8 cellular contexts compared by ENCODE assay signal in genomic region chr1:67735806-67736627, GRCh38. TPM values are rescaled to one million over a fixed set of nuclear protein-coding genes. Genes with fewer than 3 reads are reported as not detected.
DNase-seq lines count a peak whose midpoint lies in the region; ATAC-seq and TF ChIP-seq lines count a peak whose summit lies in the region.

No MANE protein-coding gene starts in this region.

- no peak overlapping the region for H3K27ac ChIP-seq in OCI-LY3 (ENCODE audit: low read length)
- H3K27ac ChIP-seq in prostate gland, result peak overlapping the region; percentile 33 to 37

- H3K4me3 ChIP-seq in BE2C (ENCODE audit: low read depth, low read length) (no peak overlapping the region; the same call in 1 of the 2 replicates), OCI-LY3 (ENCODE audit: low read length) (peak overlapping the region; percentile 51), prostate gland (no peak overlapping the region)

- no peak overlapping the region for H3K9ac ChIP-seq in OCI-LY3 (ENCODE audit: low read length)

- H3K9me3 ChIP-seq in BE2C, result no peaks in the 10 kb centered on the region
- H3K9me3 ChIP-seq in OCI-LY3 (ENCODE audit: insufficient read depth, low read length), result peaks cover 6% of the 10 kb centered on the region; the same call in 1 of the 2 replicates
- H3K9me3 ChIP-seq in prostate gland, result no peaks in the 10 kb centered on the region

- no peaks in the 10 kb centered on the region for H3K27me3 ChIP-seq in BE2C
- H3K27me3 ChIP-seq in OCI-LY3 (ENCODE audit: low read depth, low read length), result no peaks in the 10 kb centered on the region
- H3K27me3 ChIP-seq in prostate gland (replicated peaks; ENCODE audit: insufficient read depth), result no peaks in the 10 kb centered on the region

- H3K36me3 Mint-ChIP-seq in activated naive CD4-positive, alpha-beta T cell treated with anti-CD3 and anti-CD28 coated beads, Interleukin-2, amount 10 ng/mL, durations not matched to agents 7 days and 5 days, result peaks cover 5% of the 10 kb centered on the region

- H3K4me1 Mint-ChIP-seq in activated naive CD4-positive, alpha-beta T cell treated with anti-CD3 and anti-CD28 coated beads, Interleukin-2, amount 10 ng/mL, durations not matched to agents 7 days and 5 days, result peaks cover 25% of the 10 kb centered on the region

- DNase-seq in BE2C (peak; percentile 26), Right ventricle myocardium inferior (ENCODE audit: missing footprints) (peak; percentile 81), prostate gland (ENCODE audit: low spot score) (peak; percentile 39), OCI-M2 (lab: John Stamatoyannopoulos, UW; ENCODE audit: unreplicated experiment) (no peak)
- peak; percentile 68 for DNase-seq in activated naive CD4-positive, alpha-beta T cell treated with anti-CD3 and anti-CD28 coated beads, Interleukin-2, amount 10 ng/mL, durations not matched to agents 7 days and 5 days

- no peaks in the 10 kb centered on the region for H3K79me2 ChIP-seq in OCI-LY3 (ENCODE audit: low read length)

- WGBS in prostate gland, result 12% methylated on average over 11 of the region's 11 CpGs

- peak overlapping the region; percentile 87 for H3K27ac Mint-ChIP-seq in activated naive CD4-positive, alpha-beta T cell treated with anti-CD3 and anti-CD28 coated beads, Interleukin-2, amount 10 ng/mL, durations not matched to agents 7 days and 5 days

- peak; percentile 98 for ATAC-seq in GM19035 (IDR thresholded peaks at IDR 0.05; ENCODE audit: unreplicated experiment)
- peak; percentile 95 for ATAC-seq in HG03135 (IDR thresholded peaks at IDR 0.05; ENCODE audit: unreplicated experiment)
- ATAC-seq in Right ventricle myocardium inferior, result peak; percentile 80

- CTCF ChIA-PET in activated naive CD4-positive, alpha-beta T cell treated with anti-CD3 and anti-CD28 coated beads, Interleukin-2, amount 10 ng/mL, durations not matched to agents 7 days and 5 days (lab: Charles Lee), result interaction anchor here (1.5 to 3.8 kb wide), 2 partner anchors 24 to 174 kb away, joined by 4 to 16 read pairs; no protein-coding TSS in a partner anchor

- H2AFZ ChIP-seq in OCI-LY3 (ENCODE audit: low read depth, low read length), result peak overlapping the region; percentile 98

- peak overlapping the region; percentile 51 for H3K4me3 Mint-ChIP-seq in activated naive CD4-positive, alpha-beta T cell treated with anti-CD3 and anti-CD28 coated beads, Interleukin-2, amount 10 ng/mL, durations not matched to agents 7 days and 5 days

- H3K9me3 Mint-ChIP-seq in activated naive CD4-positive, alpha-beta T cell treated with anti-CD3 and anti-CD28 coated beads, Interleukin-2, amount 10 ng/mL, durations not matched to agents 7 days and 5 days, result no peaks in the 10 kb centered on the region

- H3K36me3 ChIP-seq in BE2C (no peaks in the 10 kb centered on the region), OCI-LY3 (replicated peaks; ENCODE audit: low read depth, low read length) (no peaks in the 10 kb centered on the region), prostate gland (no peaks in the 10 kb centered on the region)

- TF ChIP-seq CTCF in BE2C (IDR thresholded peaks at IDR 0.05; ENCODE audit: low read depth, low read length), result no peak
- no peak for TF ChIP-seq CTCF in OCI-LY3 (IDR thresholded peaks at IDR 0.05; ENCODE audit: low read depth, low read length)
- no peak for TF ChIP-seq CTCF in prostate gland (IDR thresholded peaks at IDR 0.05)

- no peaks in the 10 kb centered on the region for H4K20me1 ChIP-seq in OCI-LY3 (ENCODE audit: insufficient read depth, low read length)

- TF ChIP-seq POLR2A in prostate gland (IDR thresholded peaks at IDR 0.05), result no peak

- H3K4me1 ChIP-seq in BE2C (no peaks in the 10 kb centered on the region), OCI-LY3 (ENCODE audit: low read length) (peaks cover 16% of the 10 kb centered on the region), prostate gland (replicated peaks) (peaks cover 4% of the 10 kb centered on the region)

- peaks cover 8% of the 10 kb centered on the region for H3K27me3 Mint-ChIP-seq in activated naive CD4-positive, alpha-beta T cell treated with anti-CD3 and anti-CD28 coated beads, Interleukin-2, amount 10 ng/mL, durations not matched to agents 7 days and 5 days

- H3K4me2 ChIP-seq in OCI-LY3 (ENCODE audit: low read length), result peak overlapping the region; percentile 76

- intact Hi-C loops in Right ventricle myocardium inferior (cut with DNase I), result no loop called here
- intact Hi-C loops in prostate gland (cut with DNase I), result no loop called here

RNA-seq across cellular contexts. Expression of gene GADD45A, which starts 51.0 kb away (rescaled TPM):
- 64.4 TPM for polyA plus RNA-seq in BE2C (2012; ENCODE audit: insufficient read depth, insufficient read length, low read depth)
- 53.8 TPM for total RNA-seq in Right ventricle myocardium inferior
- 10 to 100 TPM; 28.9 to 43.9 TPM for total RNA-seq in prostate gland
